ENCODE assay signal across 9 cellular contexts in the genomic region with DNA sequence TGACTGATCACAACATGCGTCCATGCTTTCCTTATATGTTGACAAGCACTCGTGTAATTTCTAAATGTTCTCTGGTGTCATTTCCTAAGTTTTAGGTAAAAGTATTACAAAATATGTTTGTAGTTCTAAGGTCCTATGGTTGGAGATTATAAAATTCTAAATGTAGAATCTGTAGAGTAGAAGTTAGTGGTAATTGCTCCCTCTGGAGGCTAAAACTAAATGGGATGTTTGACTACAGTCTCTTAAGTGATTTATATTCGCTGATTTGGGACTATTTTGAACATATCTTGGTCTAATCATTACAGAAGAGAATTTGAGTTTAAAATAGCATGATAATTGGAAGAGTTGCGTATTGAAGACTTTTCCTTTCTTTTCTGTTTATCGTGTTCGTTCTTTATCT.
A peak's percentile ranks its signal among the peaks of the same experiment; 100 is the strongest.
DNase-seq lines count a peak whose midpoint lies in the region; ATAC-seq and TF ChIP-seq lines count a peak whose summit lies in the region.
"Had no signal": no experiment of that assay in that cellular context is flagged by ENCODE, and none has a peak within 500 bp of the region (broad histone marks: within the 10 kb centered on the region; RNA-seq: fewer than 3 reads in every experiment).

No MANE protein-coding gene starts in this region.

- H4K20me1 ChIP-seq in DND-41 (ENCODE audit: insufficient read depth, low read length): no peaks in the 10 kb centered on the region; the same call in 1 of the 2 replicates

- H3K27me3 ChIP-seq in DND-41 (ENCODE audit: insufficient read depth, low read length, poor library complexity) (no peaks in the 10 kb centered on the region), endodermal cell (ENCODE audit: control insufficient read depth, insufficient read depth, low read length, poor library complexity, severe bottlenecking) (no peaks in the 10 kb centered on the region), psoas muscle (ENCODE audit: insufficient read depth in 3 of 3, low read length in 2 of 3) (no peaks in the 10 kb centered on the region), neuronal stem cell (ENCODE audit: control insufficient read depth in 3 of 3, insufficient read depth in 3 of 3, low read depth in 1 of 3, low read length in 3 of 3) (no peaks in the 10 kb centered on the region)

- peaks cover 19% of the 10 kb centered on the region for H3K36me3 Mint-ChIP-seq in endodermal cell (ENCODE audit: low read depth)

- no peaks in the 10 kb centered on the region for H3K9me3 ChIP-seq in DND-41 (ENCODE audit: insufficient read depth, low read length, severe bottlenecking)
- H3K9me3 ChIP-seq in endodermal cell (ENCODE audit: control insufficient read depth, low read length): no peaks in the 10 kb centered on the region
- no peaks in the 10 kb centered on the region for H3K9me3 ChIP-seq in psoas muscle
- peaks cover 0 to 11% of the 10 kb centered on the region in 2 donors for H3K9me3 ChIP-seq in neuronal stem cell (replicated peaks in 1 of 2; ENCODE audit: control insufficient read depth in 2 of 2, insufficient read depth in 1 of 2, low read depth in 1 of 2, low read length in 2 of 2)

- no peaks in the 10 kb centered on the region for H3K27me3 Mint-ChIP-seq in endodermal cell (ENCODE audit: insufficient read depth)
- H3K27me3 Mint-ChIP-seq: activated CD4-positive, alpha-beta T cell treated with anti-CD3 and anti-CD28 coated beads, Interleukin-2, amount 10 ng/mL, durations not matched to agents 24 days and 14 days had no signal

- H2BK5ac ChIP-seq in neuronal stem cell (ENCODE audit: low read length): no peak overlapping the region

- no peak overlapping the region for H2BK12ac ChIP-seq in neuronal stem cell (ENCODE audit: low read length)

- no peak overlapping the region for H3K4me3 Mint-ChIP-seq in endodermal cell
- H3K4me3 Mint-ChIP-seq: activated CD4-positive, alpha-beta T cell treated with anti-CD3 and anti-CD28 coated beads, Interleukin-2, amount 10 ng/mL, durations not matched to agents 24 days and 14 days had no signal

- intact Hi-C loops in psoas muscle (cut with DNase I): no loop called here

- H3K4me3 ChIP-seq in DND-41 (ENCODE audit: low read depth in 1 of 2, low read length in 2 of 2): no peak overlapping the region
- H3K4me3 ChIP-seq in endodermal cell (ENCODE audit: low read length): no peak overlapping the region
- H3K4me3 ChIP-seq in psoas muscle: no peak overlapping the region
- H3K4me3 ChIP-seq in neuronal stem cell (ENCODE audit: low read length in 2 of 2): no peak overlapping the region

- H3K9me3 Mint-ChIP-seq in endodermal cell: peaks cover 7% of the 10 kb centered on the region

- H3K4me2 ChIP-seq in DND-41 (ENCODE audit: insufficient read depth, low read length) (no peak overlapping the region), neuronal stem cell (ENCODE audit: insufficient read depth, low read length, poor library complexity, severe bottlenecking) (no peak overlapping the region)

- peaks cover 14% of the 10 kb centered on the region; the same call in 1 of the 2 replicates for H3K79me2 ChIP-seq in DND-41 (ENCODE audit: insufficient read depth, low read length)

- H3K27ac ChIP-seq in DND-41 (ENCODE audit: low read length): no peak overlapping the region
- no peak overlapping the region for H3K27ac ChIP-seq in endodermal cell (ENCODE audit: low read depth, low read length)
- no peak overlapping the region for H3K27ac ChIP-seq in psoas muscle
- no peak overlapping the region for H3K27ac ChIP-seq in neuronal stem cell (replicated peaks; ENCODE audit: low read length)

- TF ChIP-seq CTCF in DND-41 (IDR thresholded peaks at IDR 0.05; ENCODE audit: borderline replicate concordance, extremely low read depth, low read length, poor library complexity, severe bottlenecking) (peak; percentile 35), endodermal cell (conservative IDR thresholded peaks at IDR 0.05) (peak; percentile 62), psoas muscle (IDR thresholded peaks at IDR 0.05) (peak; percentile 12)

- H3K79me1 ChIP-seq in neuronal stem cell (ENCODE audit: low read depth, low read length): no peaks in the 10 kb centered on the region

- no peak overlapping the region for H3K27ac Mint-ChIP-seq in endodermal cell
- H3K27ac Mint-ChIP-seq: activated CD4-positive, alpha-beta T cell treated with anti-CD3 and anti-CD28 coated beads, Interleukin-2, amount 10 ng/mL, durations not matched to agents 24 days and 14 days had no signal

- H2AFZ ChIP-seq in DND-41 (ENCODE audit: low read depth, low read length): no peak overlapping the region
- no peak overlapping the region for H2AFZ ChIP-seq in neuronal stem cell (ENCODE audit: low read length)

- H3K18ac ChIP-seq in neuronal stem cell (ENCODE audit: low read length): no peak overlapping the region

- H2BK120ac ChIP-seq in neuronal stem cell (ENCODE audit: low read depth, low read length): no peak overlapping the region

- H4K8ac ChIP-seq in neuronal stem cell (ENCODE audit: low read depth, low read length): no peak overlapping the region

- no peak overlapping the region for H3K23ac ChIP-seq in neuronal stem cell (ENCODE audit: low read depth, low read length, poor library complexity)

- H3K36me3 ChIP-seq in DND-41 (ENCODE audit: insufficient read depth, low read length): peaks cover 13% of the 10 kb centered on the region; the same call in 1 of the 2 replicates
- peaks cover 7% of the 10 kb centered on the region for H3K36me3 ChIP-seq in endodermal cell (ENCODE audit: control insufficient read depth, insufficient read depth, low read length)
- H3K36me3 ChIP-seq in psoas muscle (ENCODE audit: insufficient read depth in 1 of 2, low read depth in 1 of 2): peaks cover 5 to 27% of the 10 kb centered on the region in 2 donors
- peaks cover 2 to 46% of the 10 kb centered on the region in 2 donors for H3K36me3 ChIP-seq in neuronal stem cell (replicated peaks in 1 of 2; ENCODE audit: control insufficient read depth in 2 of 2, insufficient read depth in 2 of 2, low read length in 2 of 2)

- no peak overlapping the region for H3K14ac ChIP-seq in neuronal stem cell (ENCODE audit: low read length)

- no peak overlapping the region for H3K4ac ChIP-seq in neuronal stem cell (ENCODE audit: low read length)

- no peak for DNase-seq in DND-41
- DNase-seq in M059J (ENCODE audit: low read depth): peak; percentile 4
- no peak for DNase-seq in endodermal cell
- no peak for DNase-seq in psoas muscle
- no peak for DNase-seq in UCSD-AML1 (lab: John Stamatoyannopoulos, UW; ENCODE audit: unreplicated experiment)
- no peak for DNase-seq in neuronal stem cell (ENCODE audit: low spot score)
- no peak for DNase-seq in NCI-H526 treated with DMSO at 0.1 percent for 48 hours (lab: John Stamatoyannopoulos, UW)
- DNase-seq: activated CD4-positive, alpha-beta T cell treated with anti-CD3 and anti-CD28 coated beads, Interleukin-2, amount 10 ng/mL, durations not matched to agents 24 days and 14 days; NCI-H1694 had no signal

- WGBS in endodermal cell (ENCODE audit: insufficient coverage in 1 of 2, insufficient read length in 1 of 2), 2 experiments: 94 to 97% methylated on average over 3 to 6 of the region's 6 CpGs
- 96 to 98% (median 97%) methylated on average over 6 of the region's 6 CpGs for WGBS in psoas muscle, 3 donors
- WGBS in neuronal stem cell (ENCODE audit: extremely low coverage in 2 of 2, insufficient read length in 2 of 2, insufficient replicate concordance in 1 of 2), 2 donors: no CpG with 5 or more reads among the region's 6 CpGs

- no peak overlapping the region for H4K91ac ChIP-seq in neuronal stem cell (ENCODE audit: low read depth, low read length, poor library complexity)

- ATAC-seq in DND-41 (ENCODE audit: insufficient read depth, low read depth): no peak
- ATAC-seq in psoas muscle: no peak

- no peak overlapping the region for H3K9ac ChIP-seq in DND-41 (ENCODE audit: low read depth, low read length)
- no peak overlapping the region for H3K9ac ChIP-seq in endodermal cell (ENCODE audit: extremely low read depth, low read length, poor library complexity, severe bottlenecking)
- H3K9ac ChIP-seq in neuronal stem cell (ENCODE audit: low read depth, low read length, poor library complexity): no peak overlapping the region

- no peaks in the 10 kb centered on the region for H3K4me1 Mint-ChIP-seq in endodermal cell
- H3K4me1 Mint-ChIP-seq: activated CD4-positive, alpha-beta T cell treated with anti-CD3 and anti-CD28 coated beads, Interleukin-2, amount 10 ng/mL, durations not matched to agents 24 days and 14 days had no signal

- H3K4me1 ChIP-seq in DND-41 (ENCODE audit: insufficient read depth, low read length) (no peaks in the 10 kb centered on the region), endodermal cell (ENCODE audit: control insufficient read depth, insufficient read depth, low read length) (no peaks in the 10 kb centered on the region), psoas muscle (no peaks in the 10 kb centered on the region), neuronal stem cell (ENCODE audit: control insufficient read depth in 2 of 2, insufficient read depth in 1 of 2, low read depth in 1 of 2, low read length in 2 of 2) (no peaks in the 10 kb centered on the region)

- no peak overlapping the region for H2BK15ac ChIP-seq in neuronal stem cell (ENCODE audit: low read length)

- no peak overlapping the region for H2AK5ac ChIP-seq in neuronal stem cell (ENCODE audit: low read depth, low read length)

Comparison
In these comparisons a context has a peak if more than half of its experiments do, and no peak if none do; other contexts are left out.
1. CTCF ChIP-seq: peak in every context shown above with its lines; median percentile 62 in endodermal cell; 35 in DND-41; 12 in psoas muscle.